17 cellular contexts compared by ENCODE assay signal in genomic region chr14:74737753-74738325, GRCh38. TPM values are rescaled to one million over a fixed set of nuclear protein-coding genes. Genes with fewer than 3 reads are reported as not detected.
DNase-seq lines count a peak whose midpoint lies in the region; ATAC-seq lines count a peak whose summit lies in the region.
"Had no signal": no experiment of that assay in that cellular context is flagged by ENCODE, and none has a peak within 500 bp of the region (broad histone marks: within the 10 kb centered on the region; RNA-seq: fewer than 3 reads in every experiment).

No MANE protein-coding gene starts in this region.

- H3K27me3 Mint-ChIP-seq in activated naive CD8-positive, alpha-beta T cell treated with anti-CD3 and anti-CD28 coated beads for 36 hours = no peaks in the 10 kb centered on the region

- H3K36me3 Mint-ChIP-seq in activated naive CD8-positive, alpha-beta T cell treated with anti-CD3 and anti-CD28 coated beads for 36 hours = peaks cover 27% of the 10 kb centered on the region

- no peak overlapping the region for H3K4me3 Mint-ChIP-seq in activated naive CD8-positive, alpha-beta T cell treated with anti-CD3 and anti-CD28 coated beads for 36 hours
- H3K4me3 Mint-ChIP-seq: neural progenitor cell, WTC11 had no signal

- H3K4me1 Mint-ChIP-seq in activated naive CD8-positive, alpha-beta T cell treated with anti-CD3 and anti-CD28 coated beads for 36 hours = no peaks in the 10 kb centered on the region
- H3K4me1 Mint-ChIP-seq: neural progenitor cell, WTC11 had no signal

- no peaks in the 10 kb centered on the region for H3K9me3 Mint-ChIP-seq in activated naive CD8-positive, alpha-beta T cell treated with anti-CD3 and anti-CD28 coated beads for 36 hours
- H3K9me3 Mint-ChIP-seq: neural progenitor cell, WTC11 had no signal

- in situ Hi-C loops in Caki2 (cut with HindIII; ENCODE audit: low pct_unique_long_range_greater_than_20kb, low sequenced_read_pairs) = no loop called here

- H3K27ac Mint-ChIP-seq in activated naive CD8-positive, alpha-beta T cell treated with anti-CD3 and anti-CD28 coated beads for 36 hours = no peak overlapping the region
- H3K27ac Mint-ChIP-seq: neural progenitor cell, WTC11 had no signal

- ATAC-seq in HG03025 (IDR thresholded peaks at IDR 0.05; ENCODE audit: low FRiP score, unreplicated experiment) = no peak
- ATAC-seq: foreskin keratinocyte, WTC11 had no signal

- DNase-seq in Caki2 (ENCODE audit: low read depth) = peak; percentile 5
- DNase-seq in HCEC 1CT = peak; percentile 76
- DNase-seq in activated naive CD8-positive, alpha-beta T cell treated with anti-CD3 and anti-CD28 coated beads for 36 hours = peak; percentile 10
- DNase-seq in fibroblast of peridontal ligament (ENCODE audit: extremely low read depth) = peak; percentile 25
- DNase-seq in NOMO-1 treated with dmso at 0.1 percent for 144 hours (lab: John Stamatoyannopoulos, UW; ENCODE audit: unreplicated experiment) = no peak
- no peak for DNase-seq in NCI-H1436 (lab: John Stamatoyannopoulos, UW)
- DNase-seq in NCI-H2029 (lab: John Stamatoyannopoulos, UW) = no peak
- DNase-seq: aorta, colonic mucosa, foreskin keratinocyte, NCI-H187 treated with DMSO at 0.1 percent for 48 hours, NCI-H446, Right ventricle myocardium superior, T-helper 2 cell had no signal

RNA-seq across cellular contexts. Expression of gene FCF1, which starts 24.9 kb away (rescaled TPM):
- 27.1 and 70.1 TPM in 2 replicates for total RNA-seq in Caki2 (2014; rRNA removed; shearing (Covaris generic); ENCODE audit: low replicate concordance)
- 100 to 1,000 TPM in 1 of 2 experiments, 10 to 100 TPM in 1; 95.5 to 103 TPM for total RNA-seq in activated naive CD8-positive, alpha-beta T cell treated with anti-CD3 and anti-CD28 coated beads for 36 hours

RNA-seq across cellular contexts. Expression of gene AREL1, which starts 25.0 kb away (rescaled TPM):
- 8.7 and 15.2 TPM in 2 replicates for total RNA-seq in Caki2 (2014; rRNA removed; shearing (Covaris generic); ENCODE audit: low replicate concordance)
- 10 to 100 TPM; 29.9 to 37.7 TPM for total RNA-seq in activated naive CD8-positive, alpha-beta T cell treated with anti-CD3 and anti-CD28 coated beads for 36 hours

RNA-seq across cellular contexts. Expression of gene YLPM1, which starts 25.3 kb away (rescaled TPM):
- 1.0 and 1.3 TPM in 2 replicates for total RNA-seq in Caki2 (2014; rRNA removed; shearing (Covaris generic); ENCODE audit: low replicate concordance)
- 10 to 100 TPM; 48.5 to 51.8 TPM for total RNA-seq in activated naive CD8-positive, alpha-beta T cell treated with anti-CD3 and anti-CD28 coated beads for 36 hours

Comparison
In these comparisons a context has a peak if more than half of its experiments do, and no peak if none do; other contexts are left out.
1. DNase-seq: peak in Caki2 (single experiment), HCEC 1CT (single experiment), activated naive CD8-positive, alpha-beta T cell treated with anti-CD3 and anti-CD28 coated beads for 36 hours (single experiment) and fibroblast of peridontal ligament (single experiment); none in NOMO-1 treated with dmso at 0.1 percent for 144 hours (single experiment), NCI-H1436 (single experiment) and NCI-H2029 (single experiment).
2. RNA of gene YLPM1, which starts 25.3 kb away (total RNA-seq): 48.5 to 51.8 TPM in activated naive CD8-positive, alpha-beta T cell treated with anti-CD3 and anti-CD28 coated beads for 36 hours; 1.0 to 1.3 TPM in Caki2; every median in the first group is over 10 times any median in the second.